In the genomic region with DNA sequence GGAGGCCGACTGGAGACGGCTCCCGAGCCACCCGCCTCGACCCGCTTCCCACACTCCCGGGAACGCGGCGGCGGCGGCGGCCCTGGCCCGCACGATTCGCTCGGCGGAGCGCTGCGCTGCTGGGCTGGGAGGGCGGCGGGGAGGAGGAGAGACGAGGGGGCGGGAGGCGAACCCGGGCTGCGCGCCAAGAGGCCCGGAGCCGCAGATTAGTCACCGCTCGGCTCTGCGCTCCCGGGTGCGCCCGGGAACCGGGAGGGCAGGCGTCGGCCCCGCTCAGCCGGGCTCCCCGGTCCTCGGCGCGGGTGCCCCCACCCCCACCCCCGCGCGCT, we compare ENCODE assay signal across 8 cellular contexts. TPM values are rescaled to one million over a fixed set of nuclear protein-coding genes. Genes with fewer than 3 reads are reported as not detected.
A peak's percentile ranks its signal among the peaks of the same experiment; 100 is the strongest.
DNase-seq lines count a peak whose midpoint lies in the region; ATAC-seq and TF ChIP-seq lines count a peak whose summit lies in the region.

No MANE protein-coding gene starts in this region.

- H3K27me3 ChIP-seq in subcutaneous abdominal adipose tissue (ENCODE audit: control insufficient read depth in 5 of 5, insufficient read depth in 4 of 5, low read length in 5 of 5), result peaks cover 5 to 35% (median 17%) of the 10 kb centered on the region in 5 donors

- H3K36me3 Mint-ChIP-seq in endothelial cell (ENCODE audit: low read depth, unreplicated experiment), result no peaks in the 10 kb centered on the region

- H3K4me1 ChIP-seq in mesodermal cell (ENCODE audit: control insufficient read depth, insufficient read depth, low read length, poor library complexity, severe bottlenecking) (peaks cover 21% of the 10 kb centered on the region), subcutaneous abdominal adipose tissue (ENCODE audit: control insufficient read depth in 5 of 5, insufficient read depth in 5 of 5, low read length in 5 of 5) (peaks cover 0 to 44% (median 33%) of the 10 kb centered on the region in 5 donors)

- H3K4me1 Mint-ChIP-seq in endothelial cell (ENCODE audit: unreplicated experiment), result peaks cover 8% of the 10 kb centered on the region

- H3K9me3 ChIP-seq in mesodermal cell (ENCODE audit: control insufficient read depth, low read length) (no peaks in the 10 kb centered on the region), subcutaneous abdominal adipose tissue (ENCODE audit: control insufficient read depth in 5 of 5, low read length in 5 of 5) (no peaks in the 10 kb centered on the region)

- H3K27ac ChIP-seq in mesodermal cell (ENCODE audit: low read depth, low read length, severe bottlenecking) (no peak overlapping the region), subcutaneous abdominal adipose tissue (ENCODE audit: low read depth, low read length) (peak overlapping the region; percentile 62)

- H3K27ac Mint-ChIP-seq in endothelial cell (ENCODE audit: unreplicated experiment), result no peak overlapping the region

- no peaks in the 10 kb centered on the region for H3K36me3 ChIP-seq in mesodermal cell (ENCODE audit: control insufficient read depth, insufficient read depth, low read length)
- no peaks in the 10 kb centered on the region for H3K36me3 ChIP-seq in subcutaneous abdominal adipose tissue (ENCODE audit: control insufficient read depth in 5 of 5, insufficient read depth in 5 of 5, low read length in 5 of 5)

- H3K9ac ChIP-seq in subcutaneous abdominal adipose tissue (ENCODE audit: low read length in 5 of 5), result peak overlapping the region in 3 of 5 donors; percentile 62 to 74 (median 70)

- 0% methylated on average over 7 to 19 of the region's 48 CpGs for WGBS in mesodermal cell (ENCODE audit: insufficient coverage in 2 of 2), 2 experiments

- H3K9me3 Mint-ChIP-seq in endothelial cell (ENCODE audit: unreplicated experiment), result no peaks in the 10 kb centered on the region

- no peak for ATAC-seq in GM21576 (IDR thresholded peaks at IDR 0.05; ENCODE audit: unreplicated experiment)

- peaks cover 11% of the 10 kb centered on the region for H3K27me3 Mint-ChIP-seq in endothelial cell (ENCODE audit: unreplicated experiment)

- no peak overlapping the region for H3K4me3 Mint-ChIP-seq in endothelial cell (ENCODE audit: unreplicated experiment)

- peak; percentile 65 for DNase-seq in NCI-H1105 (lab: John Stamatoyannopoulos, UW)
- no peak for DNase-seq in NCI-H1105 treated with DMSO at 0.1 percent for 48 hours (lab: John Stamatoyannopoulos, UW)
- DNase-seq in NCI-H2171 (lab: John Stamatoyannopoulos, UW), result peak; percentile 68
- DNase-seq in activated CD8-positive, alpha-beta memory T cell treated with anti-CD3 and anti-CD28 coated beads for 48 hours (ENCODE audit: low read depth in 2 of 3, low spot score in 2 of 3), result peak in 2 of 3 experiments; percentile 23 to 44
- peak; percentile 30 for DNase-seq in endothelial cell (ENCODE audit: low spot score)

- no peak for TF ChIP-seq CTCF in endothelial cell (IDR thresholded peaks at IDR 0.05; ENCODE audit: unreplicated experiment)

- H3K4me3 ChIP-seq in mesodermal cell (ENCODE audit: extremely low read depth, insufficient read depth, low read length, poor library complexity, severe bottlenecking), result peak overlapping the region; percentile 36
- H3K4me3 ChIP-seq in subcutaneous abdominal adipose tissue (ENCODE audit: low read depth in 1 of 5, low read length in 5 of 5), result peak overlapping the region in 4 of 5 donors; percentile 49 to 62 (median 51)

RNA-seq across cellular contexts. Expression of a gene that starts 11.2 kb away (rescaled TPM):
- total RNA-seq in endothelial cell (ENCODE audit: unreplicated experiment), result 34.5 TPM
- polyA plus RNA-seq in mesodermal cell (2013, experiment 1 of 2), result 21.2 TPM
- 19.5 TPM for polyA plus RNA-seq in mesodermal cell (2013, experiment 2 of 2)
